Comparison of ENCODE assay signal across 9 cellular contexts in genomic region chr4:125750827-125751466, GRCh38.
DNase-seq lines count a peak whose midpoint lies in the region; ATAC-seq and TF ChIP-seq lines count a peak whose summit lies in the region.
"Had no signal": no experiment of that assay in that cellular context is flagged by ENCODE, and none has a peak within 500 bp of the region (broad histone marks: within the 10 kb centered on the region; RNA-seq: fewer than 3 reads in every experiment).

No MANE protein-coding gene starts in this region.

- no peaks in the 10 kb centered on the region for H3K9me3 Mint-ChIP-seq in endothelial cell (ENCODE audit: unreplicated experiment)

- H3K27me3 ChIP-seq in MG63 (no peaks in the 10 kb centered on the region), mesenchymal stem cell (ENCODE audit: control insufficient read depth in 1 of 2, insufficient read depth in 1 of 2, low read length in 2 of 2) (no peaks in the 10 kb centered on the region)

- DNase-seq in AG10803 (ENCODE audit: low read depth) (peak; percentile 52), MG63 (peak; percentile 33), endothelial cell (ENCODE audit: low spot score) (peak; percentile 47), mesenchymal stem cell (peak; percentile 61), T-helper 9 cell (no peak)
- DNase-seq: activated T-cell treated with anti-CD3 and anti-CD28 coated beads, Interleukin-2, amount 50 U/mL, for 48 hours had no signal

- H3K4ac ChIP-seq in mesenchymal stem cell (ENCODE audit: low read depth in 1 of 2, low read length in 2 of 2): no peak overlapping the region

- TF ChIP-seq CTCF in AG10803 (conservative IDR thresholded peaks at IDR 0.05; ENCODE audit: low read length) (peak; percentile 50), endothelial cell (IDR thresholded peaks at IDR 0.05; ENCODE audit: unreplicated experiment) (no peak)

- H3K79me1 ChIP-seq in mesenchymal stem cell (replicated peaks; ENCODE audit: low read length, poor library complexity, severe bottlenecking): no peaks in the 10 kb centered on the region

- H3K9ac ChIP-seq in mesenchymal stem cell (ENCODE audit: low read length): no peak overlapping the region

- no peak overlapping the region for H3K23ac ChIP-seq in mesenchymal stem cell (ENCODE audit: low read length in 2 of 2)

- H3K27ac Mint-ChIP-seq in endothelial cell (ENCODE audit: unreplicated experiment): no peak overlapping the region

- H3K4me1 Mint-ChIP-seq in endothelial cell (ENCODE audit: unreplicated experiment): no peaks in the 10 kb centered on the region

- H2BK12ac ChIP-seq in mesenchymal stem cell (ENCODE audit: low read length in 2 of 2): no peak overlapping the region

- H2BK5ac ChIP-seq in mesenchymal stem cell (ENCODE audit: low read depth, low read length, poor library complexity, severe bottlenecking): no peak overlapping the region

- H2AK5ac ChIP-seq in mesenchymal stem cell (ENCODE audit: low read length, severe bottlenecking): no peak overlapping the region

- H3K27me3 Mint-ChIP-seq in endothelial cell (ENCODE audit: unreplicated experiment): no peaks in the 10 kb centered on the region

- no peak overlapping the region for H3K4me2 ChIP-seq in mesenchymal stem cell (ENCODE audit: low read length, poor library complexity, severe bottlenecking)

- H2AFZ ChIP-seq in mesenchymal stem cell (ENCODE audit: low read depth, low read length): no peak overlapping the region

- 57% methylated on average over 6 of the region's 6 CpGs for WGBS in mesenchymal stem cell

- no peak overlapping the region for H3K14ac ChIP-seq in mesenchymal stem cell (ENCODE audit: low read length in 2 of 2)

- no peak overlapping the region for H3K4me3 Mint-ChIP-seq in endothelial cell (ENCODE audit: unreplicated experiment)

- H4K8ac ChIP-seq in mesenchymal stem cell (ENCODE audit: low read length): no peak overlapping the region

- no peaks in the 10 kb centered on the region for H3K36me3 Mint-ChIP-seq in endothelial cell (ENCODE audit: low read depth, unreplicated experiment)

- H2BK15ac ChIP-seq in mesenchymal stem cell (ENCODE audit: low read depth, poor library complexity, severe bottlenecking): no peak overlapping the region

- H3K36me3 ChIP-seq in MG63 (no peaks in the 10 kb centered on the region), mesenchymal stem cell (ENCODE audit: control insufficient read depth in 1 of 2, insufficient read depth in 2 of 2, low read depth in 1 of 2, low read length in 2 of 2) (no peaks in the 10 kb centered on the region)

- no peak overlapping the region for H3K27ac ChIP-seq in mesenchymal stem cell (ENCODE audit: low read length, poor library complexity, severe bottlenecking)

- no peak overlapping the region for H4K91ac ChIP-seq in mesenchymal stem cell (ENCODE audit: low read length)

- H3K4me3 ChIP-seq in AG10803 (ENCODE audit: low read length) (no peak overlapping the region), MG63 (no peak overlapping the region), mesenchymal stem cell (ENCODE audit: insufficient read depth in 1 of 2, low read depth in 1 of 2, low read length in 2 of 2) (no peak overlapping the region)

- no peaks in the 10 kb centered on the region for H3K4me1 ChIP-seq in mesenchymal stem cell (ENCODE audit: control insufficient read depth, insufficient read depth, low read depth, low read length)

- H2BK120ac ChIP-seq in mesenchymal stem cell (ENCODE audit: low read depth, low read length): no peak overlapping the region

- ATAC-seq in HG02973 (IDR thresholded peaks at IDR 0.05; ENCODE audit: unreplicated experiment): no peak
- no peak for ATAC-seq in HG03280 (IDR thresholded peaks at IDR 0.05; ENCODE audit: unreplicated experiment)
- no peak for ATAC-seq in HG02938 (IDR thresholded peaks at IDR 0.05; ENCODE audit: unreplicated experiment)

- no peak overlapping the region for H3K18ac ChIP-seq in mesenchymal stem cell (ENCODE audit: low read depth in 1 of 2, low read length in 2 of 2)

- H3K9me3 ChIP-seq in MG63 (no peaks in the 10 kb centered on the region), mesenchymal stem cell (ENCODE audit: control insufficient read depth, low read length) (no peaks in the 10 kb centered on the region)
